ENCODE assay signal across 8 cellular contexts in genomic region chr13:50529154-50529882, GRCh38.
DNase-seq lines count a peak whose midpoint lies in the region; ATAC-seq and TF ChIP-seq lines count a peak whose summit lies in the region.

No MANE protein-coding gene starts in this region.

- TF ChIP-seq CTCF in VCaP (conservative IDR thresholded peaks at IDR 0.05) (no peak), foreskin fibroblast (IDR thresholded peaks at IDR 0.05; ENCODE audit: low read depth, low read length) (no peak)

- DNase-seq in DMS153 (lab: John Stamatoyannopoulos, UW) (peak; percentile 68), NCI-H146 (lab: John Stamatoyannopoulos, UW) (peak; percentile 89), foreskin fibroblast (peak; percentile 69 to 71), nucleus accumbens (lab: John Stamatoyannopoulos, UW) (peak in 49 of 56 donors; percentile 5 to 75 (median 50)), NCI-H2029 (lab: John Stamatoyannopoulos, UW) (no peak)

- peak overlapping the region; percentile 81 for H3K27ac ChIP-seq in VCaP

- no peak for ATAC-seq in GM21423 (IDR thresholded peaks at IDR 0.05; ENCODE audit: unreplicated experiment)
- no peak for ATAC-seq in GM19467 (IDR thresholded peaks at IDR 0.05; ENCODE audit: unreplicated experiment)

- no peak overlapping the region for H3K4me3 ChIP-seq in foreskin fibroblast (ENCODE audit: low read depth in 1 of 2, low read length in 2 of 2)
